Comparison of ENCODE assay signal across 36 cellular contexts in genomic region chr12:132325733-132326130, GRCh38. TPM values are rescaled to one million over a fixed set of nuclear protein-coding genes. Genes with fewer than 3 reads are reported as not detected.
"Had no signal": no experiment of that assay in that cellular context is flagged by ENCODE, and none has a peak within 500 bp of the region (broad histone marks: within the 10 kb centered on the region; RNA-seq: fewer than 3 reads in every experiment).

No MANE protein-coding gene starts in this region.

- DNase-seq: activated B cell treated with CpG ODN at 0.5 μM for 24 hours; activated CD4-positive, alpha-beta T cell treated with anti-CD3 and anti-CD28 coated beads for 48 hours; activated CD4-positive, alpha-beta T cell treated with anti-CD3 and anti-CD28 coated beads, Interleukin-2, amount 50 U/mL, for 1 hour; activated CD4-positive, alpha-beta T cell treated with anti-CD3 and anti-CD28 coated beads, Interleukin-2, amount 50 U/mL, for 48 hours; activated CD8-positive, alpha-beta memory T cell treated with anti-CD3 and anti-CD28 coated beads, Interleukin-2, amount 10 ng/mL, durations not matched to agents 7 days and 5 days; activated CD8-positive, alpha-beta memory T cell treated with anti-CD3 and anti-CD28 coated beads, Interleukin-2, amount 50 U/mL, for 4 hours; activated CD8-positive, alpha-beta T cell treated with anti-CD3 and anti-CD28 coated beads for 36 hours; activated effector memory CD4-positive, alpha-beta T cell treated with anti-CD3 and anti-CD28 coated beads, Interleukin-2, amount 50 U/mL, for 16 hours; activated naive CD4-positive, alpha-beta T cell treated with anti-CD3 and anti-CD28 coated beads for 36 hours; activated naive CD8-positive, alpha-beta T cell treated with anti-CD3 and anti-CD28 coated beads for 36 hours; activated naive CD8-positive, alpha-beta T cell treated with anti-CD3 and anti-CD28 coated beads, Interleukin-2, amount 50 U/mL, for 24 hours; activated T-cell treated with anti-CD3 and anti-CD28 coated beads, Interleukin-2, amount 50 U/mL, for 1 hour; activated T-cell treated with anti-CD3 and anti-CD28 coated beads, Interleukin-2, amount 50 U/mL, for 48 hours; adrenal gland; amygdala; aorta; body of pancreas; caudate nucleus; colonic mucosa; effector CD8-positive, alpha-beta T cell; esophagus squamous epithelium; foreskin melanocyte; T-helper 1 cell; T-helper 17 cell; T1000; WERI-Rb-1 had no signal

- H3K27ac ChIP-seq: adrenal gland, body of pancreas, colonic mucosa, epithelial cell of prostate, esophagus squamous epithelium, gastroesophageal sphincter, WERI-Rb-1 had no signal

- H3K4me3 ChIP-seq: adrenal gland, body of pancreas, colonic mucosa, esophagus squamous epithelium, gastroesophageal sphincter had no signal

- H3K36me3 ChIP-seq: adrenal gland, colonic mucosa, esophagus squamous epithelium, gastroesophageal sphincter, WERI-Rb-1 had no signal

- H3K36me3 Mint-ChIP-seq: activated naive CD8-positive, alpha-beta T cell treated with anti-CD3 and anti-CD28 coated beads for 36 hours had no signal

- H3K4me1 Mint-ChIP-seq: activated B cell treated with CpG ODN at 0.5 μM for 24 hours; activated CD8-positive, alpha-beta memory T cell treated with anti-CD3 and anti-CD28 coated beads, Interleukin-2, amount 10 ng/mL, durations not matched to agents 7 days and 5 days had no signal

- H3K9me3 Mint-ChIP-seq: activated B cell treated with CpG ODN at 0.5 μM for 24 hours; activated CD8-positive, alpha-beta T cell treated with anti-CD3 and anti-CD28 coated beads for 36 hours; activated naive CD4-positive, alpha-beta T cell treated with anti-CD3 and anti-CD28 coated beads, Interleukin-2, amount 50 U/mL, for 24 hours; activated naive CD8-positive, alpha-beta T cell treated with anti-CD3 and anti-CD28 coated beads for 36 hours had no signal

- H3K9me3 ChIP-seq: adrenal gland, body of pancreas, colonic mucosa, esophagus squamous epithelium, gastroesophageal sphincter had no signal

- H3K27ac Mint-ChIP-seq: activated B cell treated with CpG ODN at 0.5 μM for 24 hours; activated CD8-positive, alpha-beta memory T cell treated with anti-CD3 and anti-CD28 coated beads, Interleukin-2, amount 10 ng/mL, durations not matched to agents 7 days and 5 days; activated CD8-positive, alpha-beta T cell treated with anti-CD3 and anti-CD28 coated beads for 36 hours; activated naive CD4-positive, alpha-beta T cell treated with anti-CD3 and anti-CD28 coated beads for 36 hours; activated naive CD4-positive, alpha-beta T cell treated with anti-CD3 and anti-CD28 coated beads, Interleukin-2, amount 50 U/mL, for 24 hours; activated naive CD8-positive, alpha-beta T cell treated with anti-CD3 and anti-CD28 coated beads for 36 hours; activated naive CD8-positive, alpha-beta T cell treated with anti-CD3 and anti-CD28 coated beads, Interleukin-2, amount 50 U/mL, for 24 hours; activated T-helper 1 cell treated with anti-CD3 and anti-CD28 coated beads, Interleukin-12 subunit alpha, Interleukin-12 subunit beta, Interleukin-2, Interleukin-4 antibody, amounts not matched to agents 30 ng/mL and 10 ng/mL and 1 ng/mL, durations not matched to agents 14 hours and 24 hours and 36 hours; activated T-helper 2 cell treated with anti-CD3 and anti-CD28 coated beads, Interferon-gamma antibody, Interleukin-2, Interleukin-4, amounts not matched to agents 10 μg/mL and 5 μg/mL and 100 μg/mL, durations not matched to agents 14 hours and 24 hours and 36 hours; T-helper 17 cell; T-helper 2 cell treated with Interferon-gamma antibody and Interleukin-4, amounts not matched to agents 5 μg/mL and 100 μg/mL, for 36 hours had no signal

- ATAC-seq: activated CD4-positive, CD25-positive, alpha-beta regulatory T cell treated with anti-CD3 and anti-CD28 coated beads, Interleukin-2, amount 50 U/mL, for 24 hours; activated CD8-positive, alpha-beta memory T cell treated with anti-CD3 and anti-CD28 coated beads, Interleukin-2, amount 10 ng/mL, durations not matched to agents 7 days and 5 days; activated CD8-positive, alpha-beta T cell treated with anti-CD3 and anti-CD28 coated beads for 36 hours; activated naive CD8-positive, alpha-beta T cell treated with anti-CD3 and anti-CD28 coated beads, Interleukin-2, amount 50 U/mL, for 24 hours; body of pancreas; gastroesophageal sphincter; T-helper 17 cell had no signal

- H3K4me1 ChIP-seq: body of pancreas, colonic mucosa had no signal

- H3K4me3 Mint-ChIP-seq: activated B cell treated with CpG ODN at 0.5 μM for 24 hours; activated CD8-positive, alpha-beta memory T cell treated with anti-CD3 and anti-CD28 coated beads, Interleukin-2, amount 10 ng/mL, durations not matched to agents 7 days and 5 days; activated CD8-positive, alpha-beta T cell treated with anti-CD3 and anti-CD28 coated beads for 36 hours; activated naive CD4-positive, alpha-beta T cell treated with anti-CD3 and anti-CD28 coated beads for 36 hours; activated naive CD4-positive, alpha-beta T cell treated with anti-CD3 and anti-CD28 coated beads, Interleukin-2, amount 50 U/mL, for 24 hours; activated naive CD8-positive, alpha-beta T cell treated with anti-CD3 and anti-CD28 coated beads for 36 hours; activated naive CD8-positive, alpha-beta T cell treated with anti-CD3 and anti-CD28 coated beads, Interleukin-2, amount 50 U/mL, for 24 hours; activated T-helper 1 cell treated with anti-CD3 and anti-CD28 coated beads, Interleukin-12 subunit alpha, Interleukin-12 subunit beta, Interleukin-2, Interleukin-4 antibody, amounts not matched to agents 30 ng/mL and 10 ng/mL and 1 ng/mL, durations not matched to agents 14 hours and 24 hours and 36 hours; T-helper 17 cell; T-helper 2 cell treated with Interferon-gamma antibody and Interleukin-4, amounts not matched to agents 5 μg/mL and 100 μg/mL, for 36 hours had no signal

RNA-seq across cellular contexts. Expression of gene GALNT9, which starts 3.7 kb away (rescaled TPM):
- total RNA-seq: activated B cell treated with CpG ODN at 0.5 μM for 24 hours; activated CD8-positive, alpha-beta memory T cell treated with anti-CD3 and anti-CD28 coated beads for 36 hours; activated CD8-positive, alpha-beta memory T cell treated with anti-CD3 and anti-CD28 coated beads, Interleukin-2, amount 10 ng/mL, durations not matched to agents 7 days and 5 days; activated CD8-positive, alpha-beta T cell treated with anti-CD3 and anti-CD28 coated beads for 36 hours; activated naive CD8-positive, alpha-beta T cell treated with anti-CD3 and anti-CD28 coated beads for 36 hours; activated T-helper 1 cell treated with anti-CD3 and anti-CD28 coated beads, Interleukin-12 subunit alpha, Interleukin-12 subunit beta, Interleukin-2, Interleukin-4 antibody, amounts not matched to agents 30 ng/mL and 10 ng/mL and 1 ng/mL, durations not matched to agents 14 hours and 24 hours and 36 hours; activated T-helper 2 cell treated with anti-CD3 and anti-CD28 coated beads, Interferon-gamma antibody, Interleukin-2, Interleukin-4, amounts not matched to agents 10 μg/mL and 5 μg/mL and 100 μg/mL, durations not matched to agents 14 hours and 24 hours and 36 hours; body of pancreas; esophagus squamous epithelium; fibroblast of villous mesenchyme; T-helper 17 cell had no signal
- polyA plus RNA-seq: aorta, esophagus had no signal
